ENCODE assay signal across 11 cellular contexts in the genomic region with DNA sequence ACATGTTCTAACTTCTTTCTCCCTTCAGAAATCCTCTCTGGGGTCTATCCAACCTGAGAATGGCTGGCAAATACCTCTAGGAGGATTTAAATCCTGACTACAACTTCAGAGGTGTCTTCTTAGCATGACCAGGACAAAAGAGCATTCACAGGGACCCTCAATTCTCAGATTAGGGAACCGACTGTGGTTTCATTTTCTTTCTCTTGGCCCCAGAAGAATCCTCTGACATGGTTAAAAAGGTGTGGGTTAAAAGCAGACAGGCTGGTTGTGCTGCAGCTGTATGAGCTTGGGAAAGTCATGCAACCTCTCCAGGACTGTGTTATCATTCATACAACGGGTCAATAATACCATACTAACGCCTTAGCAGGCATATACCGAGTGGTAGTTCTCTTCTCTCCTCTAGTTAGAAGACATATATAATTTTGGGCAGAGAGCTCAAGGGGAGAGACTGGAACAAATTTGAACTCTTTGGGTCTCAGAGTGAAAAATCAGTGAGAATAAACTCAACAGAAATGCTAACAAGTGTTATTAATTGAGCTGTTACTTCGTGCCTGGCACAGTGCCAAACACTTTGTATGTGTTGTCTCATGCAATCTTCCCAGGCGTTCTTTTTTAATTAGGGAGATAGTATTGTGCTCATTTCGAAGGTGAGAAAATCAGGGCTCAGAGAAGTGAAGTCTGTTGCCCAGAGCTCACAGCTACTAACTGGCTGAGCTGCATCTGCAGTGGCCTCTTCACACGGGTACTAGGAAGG. TPM values are rescaled to one million over a fixed set of nuclear protein-coding genes. Genes with fewer than 3 reads are reported as not detected.
DNase-seq lines count a peak whose midpoint lies in the region; ATAC-seq lines count a peak whose summit lies in the region.
"Had no signal": no experiment of that assay in that cellular context is flagged by ENCODE, and none has a peak within 500 bp of the region (broad histone marks: within the 10 kb centered on the region; RNA-seq: fewer than 3 reads in every experiment).

No MANE protein-coding gene starts in this region.

- peak; percentile 49 for ATAC-seq in HG03159 (IDR thresholded peaks at IDR 0.05; ENCODE audit: unreplicated experiment)

- H3K4me3 Mint-ChIP-seq in T-helper 2 cell treated with Interferon-gamma antibody and Interleukin-4, amounts not matched to agents 5 μg/mL and 100 μg/mL, for 36 hours, result no peak overlapping the region
- H3K4me3 Mint-ChIP-seq in activated CD4-positive, alpha-beta memory T cell treated with anti-CD3 and anti-CD28 coated beads, Interleukin-2, amount 10 ng/mL, durations not matched to agents 7 days and 5 days, result no peak overlapping the region

- H3K27ac ChIP-seq in caudate nucleus (ENCODE audit: low read depth, low read length), result peak overlapping the region; percentile 27
- H3K27ac ChIP-seq: SK-N-MC had no signal

- H3K4me1 Mint-ChIP-seq in T-helper 2 cell treated with Interferon-gamma antibody and Interleukin-4, amounts not matched to agents 5 μg/mL and 100 μg/mL, for 36 hours (ENCODE audit: low read depth), result peaks cover 13% of the 10 kb centered on the region
- no peaks in the 10 kb centered on the region for H3K4me1 Mint-ChIP-seq in activated CD4-positive, alpha-beta memory T cell treated with anti-CD3 and anti-CD28 coated beads, Interleukin-2, amount 10 ng/mL, durations not matched to agents 7 days and 5 days

- peak overlapping the region; percentile 66 for H3K27ac Mint-ChIP-seq in T-helper 2 cell treated with Interferon-gamma antibody and Interleukin-4, amounts not matched to agents 5 μg/mL and 100 μg/mL, for 36 hours
- H3K27ac Mint-ChIP-seq in activated CD4-positive, alpha-beta memory T cell treated with anti-CD3 and anti-CD28 coated beads, Interleukin-2, amount 10 ng/mL, durations not matched to agents 7 days and 5 days, result no peak overlapping the region

- peaks cover 19% of the 10 kb centered on the region for H3K36me3 Mint-ChIP-seq in T-helper 2 cell treated with Interferon-gamma antibody and Interleukin-4, amounts not matched to agents 5 μg/mL and 100 μg/mL, for 36 hours (ENCODE audit: low read depth)
- peaks cover 7% of the 10 kb centered on the region for H3K36me3 Mint-ChIP-seq in activated CD4-positive, alpha-beta memory T cell treated with anti-CD3 and anti-CD28 coated beads, Interleukin-2, amount 10 ng/mL, durations not matched to agents 7 days and 5 days (ENCODE audit: low read depth)

- H3K9me3 Mint-ChIP-seq in T-helper 2 cell treated with Interferon-gamma antibody and Interleukin-4, amounts not matched to agents 5 μg/mL and 100 μg/mL, for 36 hours, result peaks cover 5% of the 10 kb centered on the region
- H3K9me3 Mint-ChIP-seq in activated CD4-positive, alpha-beta memory T cell treated with anti-CD3 and anti-CD28 coated beads, Interleukin-2, amount 10 ng/mL, durations not matched to agents 7 days and 5 days, result no peaks in the 10 kb centered on the region

- DNase-seq in T-helper 2 cell treated with Interferon-gamma antibody and Interleukin-4, amounts not matched to agents 5 μg/mL and 100 μg/mL, for 36 hours (ENCODE audit: low spot score), result no peak
- DNase-seq in T-helper 2 cell, result no peak
- DNase-seq in caudate nucleus (lab: John Stamatoyannopoulos, UW), result no peak
- no peak for DNase-seq in skeletal muscle cell (ENCODE audit: low read depth)
- DNase-seq in activated CD4-positive, alpha-beta memory T cell treated with anti-CD3 and anti-CD28 coated beads, Interleukin-2, amount 10 ng/mL, durations not matched to agents 7 days and 5 days, result no peak
- no peak for DNase-seq in AG08395 (ENCODE audit: low spot score)
- no peak for DNase-seq in NCI-H446 (lab: John Stamatoyannopoulos, UW)
- DNase-seq: NCI-H2107 had no signal

- POLR2A ChIA-PET in activated CD4-positive, alpha-beta memory T cell treated with anti-CD3 and anti-CD28 coated beads, Interleukin-2, amount 10 ng/mL, durations not matched to agents 7 days and 5 days (lab: Charles Lee), result no interaction called here

- CTCF ChIA-PET in activated CD4-positive, alpha-beta memory T cell treated with anti-CD3 and anti-CD28 coated beads, Interleukin-2, amount 10 ng/mL, durations not matched to agents 7 days and 5 days (lab: Charles Lee), result no interaction called here

- H3K4me3 ChIP-seq in skeletal muscle cell (ENCODE audit: low read depth, low read length), result peak overlapping the region; percentile 12
- H3K4me3 ChIP-seq: SK-N-MC had no signal

- no peaks in the 10 kb centered on the region for H3K27me3 Mint-ChIP-seq in T-helper 2 cell treated with Interferon-gamma antibody and Interleukin-4, amounts not matched to agents 5 μg/mL and 100 μg/mL, for 36 hours (ENCODE audit: low read depth)
- no peaks in the 10 kb centered on the region for H3K27me3 Mint-ChIP-seq in activated CD4-positive, alpha-beta memory T cell treated with anti-CD3 and anti-CD28 coated beads, Interleukin-2, amount 10 ng/mL, durations not matched to agents 7 days and 5 days

RNA-seq across cellular contexts. Expression of a gene that starts 35.2 kb away (rescaled TPM):
- total RNA-seq in activated CD4-positive, alpha-beta memory T cell treated with anti-CD3 and anti-CD28 coated beads, Interleukin-2, amount 10 ng/mL, durations not matched to agents 7 days and 5 days, result not detected
- total RNA-seq: activated CD8-positive, alpha-beta memory T cell treated with anti-CD3 and anti-CD28 coated beads for 36 hours had no signal
